In the genomic region with DNA sequence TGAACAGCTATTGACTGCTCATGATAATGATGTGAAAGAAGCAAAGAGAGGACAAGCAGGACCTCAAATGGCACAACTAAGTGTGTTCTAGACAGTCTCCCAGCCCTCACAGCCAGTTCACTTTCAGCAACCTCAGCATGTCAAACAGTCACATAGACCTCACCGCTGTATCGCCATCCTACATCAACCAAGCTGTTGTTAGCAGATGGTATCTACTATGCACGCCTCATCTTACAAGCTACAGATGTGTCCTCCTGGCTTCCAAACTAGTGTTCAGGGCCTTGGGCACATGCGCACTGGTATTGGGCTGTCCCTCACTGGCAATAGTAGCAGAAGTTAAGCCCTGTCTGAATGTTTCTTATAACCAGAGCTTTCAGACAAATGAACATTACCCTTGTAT, we compare ENCODE assay signal across 1 cellular context.
TF ChIP-seq lines count a peak whose summit lies in the region.

No MANE protein-coding gene starts in this region.

TF ChIP-seq in GM23338, 12 proteins besides CTCF, POLR2A, EP300 and RAD21 (continued from another document):
- no peak for TF ChIP-seq ZNF462 (CRISPR knock-in tag; IDR thresholded peaks at IDR 0.05)
